ENCODE assay signal across 36 cellular contexts in the genomic region with DNA sequence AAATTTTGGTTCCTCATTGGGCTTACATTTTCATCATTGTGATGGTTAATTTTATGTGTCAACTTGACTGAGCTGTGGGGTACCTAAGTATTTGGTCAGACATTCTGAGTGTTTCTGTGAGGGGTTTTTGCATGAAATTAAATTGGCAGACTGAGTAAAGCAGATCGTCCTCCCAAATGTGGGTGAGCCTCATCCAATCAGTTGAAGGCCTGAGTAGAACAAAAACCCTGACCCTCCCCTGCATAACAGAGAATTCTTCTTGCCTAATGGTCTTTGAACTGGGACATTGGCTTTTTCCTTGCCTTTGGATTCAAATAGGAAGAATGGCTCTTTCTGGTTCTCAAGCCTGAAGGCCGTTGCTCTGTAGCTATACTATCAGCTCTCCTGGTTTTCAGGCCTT.
"Had no signal": no experiment of that assay in that cellular context is flagged by ENCODE, and none has a peak within 500 bp of the region (broad histone marks: within the 10 kb centered on the region; RNA-seq: fewer than 3 reads in every experiment).

No MANE protein-coding gene starts in this region.

- H3K9me3 ChIP-seq: MG63 had no signal

- H3K27me3 ChIP-seq: MG63 had no signal

- H3K36me3 ChIP-seq: MG63 had no signal

- H3K4me3 ChIP-seq: MG63 had no signal

- DNase-seq: Karpas-422, Kasumi-1, MG63, MM.1S, MV-4-11, NCI-H1048, NCI-H1092, NCI-H1092 treated with DMSO at 0.1 percent for 48 hours, NCI-H1105, NCI-H1105 treated with DMSO at 0.1 percent for 48 hours, NCI-H1417, NCI-H1417 treated with DMSO at 0.1 percent for 48 hours, NCI-H1436, NCI-H1436 treated with DMSO at 0.1 percent for 48 hours, NCI-H146, NCI-H1694, NCI-H1694 treated with DMSO at 0.1 percent for 48 hours, NCI-H187, NCI-H187 treated with DMSO at 0.1 percent for 48 hours, NCI-H1930, NCI-H2029, NCI-H2029 treated with DMSO at 0.1 percent for 48 hours, NCI-H2081, NCI-H2081 treated with DMSO at 0.1 percent for 48 hours, NCI-H2107, NCI-H2171, NCI-H2171 treated with DMSO at 0.1 percent for 48 hours, NCI-H2227 treated with DMSO at 0.1 percent for 48 hours, NCI-H226, NCI-H345, NCI-H446, NCI-H446 treated with DMSO at 0.1 percent for 48 hours, NCI-H510A, NCI-H510A treated with DMSO at 0.1 percent for 48 hours, NCI-H524, NCI-H524 treated with DMSO at 0.1 percent for 48 hours had no signal
